In genomic region chr1:112703706-112704105, GRCh38 we compare ENCODE assay signal across 7 cellular contexts. TPM values are rescaled to one million over a fixed set of nuclear protein-coding genes. Genes with fewer than 3 reads are reported as not detected.
DNase-seq lines count a peak whose midpoint lies in the region; ATAC-seq and TF ChIP-seq lines count a peak whose summit lies in the region.

No MANE protein-coding gene starts in this region.

- 77% methylated on average over 8 of the region's 8 CpGs for WGBS in smooth muscle cell (ENCODE audit: low lambda C conversion rate)

- intact Hi-C loops in Calu3 (cut with micrococcal nuclease; ENCODE audit: unreplicated experiment), result loop anchor here (2.0 kb wide), 1 partner anchor 85 kb away; the partner anchor contains the start of genes CAPZA1 and ST7L

- BruUV-seq in Calu3 (replicated peaks; lab: Mats Ljungman, UMichigan), result TSS peak; percentile 26

- H3K4me3 ChIP-seq in RWPE2 (ENCODE audit: severe bottlenecking) (no peak overlapping the region), smooth muscle cell (no peak overlapping the region)

- H3K79me2 ChIP-seq in smooth muscle cell (ENCODE audit: low read depth), result peaks cover 29% of the 10 kb centered on the region

- CTCF ChIA-PET in Calu3 (lab: Charles Lee), result interaction anchor here (2.1 kb wide), 1 partner anchor 29 kb away, joined by 10 read pairs; the partner anchor contains the start of gene MOV10

- DNase-seq in Calu3, result no peak
- no peak for DNase-seq in RWPE2 (ENCODE audit: low spot score)
- DNase-seq in immature natural killer cell, result no peak
- DNase-seq in smooth muscle cell (lab: John Stamatoyannopoulos, UW; ENCODE audit: unreplicated experiment), result no peak
- DNase-seq in foreskin melanocyte, result no peak
- no peak for DNase-seq in T-helper 9 cell

- H3K4me1 Mint-ChIP-seq in Calu3 (ENCODE audit: low read depth, unreplicated experiment) (peaks cover 65% of the 10 kb centered on the region), immature natural killer cell (peaks cover 84 to 87% of the 10 kb centered on the region in 2 donors)

- ATAC-seq in RWPE2 (ENCODE audit: low read depth) (no peak), GM18909 (IDR thresholded peaks at IDR 0.05; ENCODE audit: poor library complexity, unreplicated experiment) (no peak)

- H3K36me3 Mint-ChIP-seq in Calu3 (ENCODE audit: insufficient read depth, unreplicated experiment) (peaks cover 86% of the 10 kb centered on the region), immature natural killer cell (peaks cover 0 to 22% (median 9%) of the 10 kb centered on the region in 3 donors)

- H2AFZ ChIP-seq in smooth muscle cell (ENCODE audit: low read depth), result no peak overlapping the region

- H3K4me1 ChIP-seq in RWPE2 (ENCODE audit: insufficient read depth, poor library complexity, severe bottlenecking), result peaks cover 38% of the 10 kb centered on the region
- H3K4me1 ChIP-seq in smooth muscle cell (ENCODE audit: low read depth), result peaks cover 40% of the 10 kb centered on the region

- H3K36me3 ChIP-seq in RWPE2 (ENCODE audit: low read depth) (peaks cover 55% of the 10 kb centered on the region), smooth muscle cell (ENCODE audit: low read depth) (no peaks in the 10 kb centered on the region)

- H3K4me2 ChIP-seq in smooth muscle cell, result peak overlapping the region; percentile 98

- H3K9me3 Mint-ChIP-seq in Calu3 (ENCODE audit: low read depth, unreplicated experiment) (no peaks in the 10 kb centered on the region), immature natural killer cell (no peaks in the 10 kb centered on the region)

- H3K27me3 ChIP-seq in RWPE2 (ENCODE audit: insufficient read depth, poor library complexity, severe bottlenecking) (no peaks in the 10 kb centered on the region), smooth muscle cell (ENCODE audit: low read depth) (no peaks in the 10 kb centered on the region)

- H3F3A ChIP-seq in smooth muscle cell (ENCODE audit: low read depth), result peaks cover 41% of the 10 kb centered on the region

- H3K27me3 Mint-ChIP-seq in Calu3 (ENCODE audit: unreplicated experiment) (no peaks in the 10 kb centered on the region), immature natural killer cell (ENCODE audit: low read depth in 3 of 3) (peaks cover 2 to 14% (median 12%) of the 10 kb centered on the region in 3 donors)

- H3K9ac ChIP-seq in smooth muscle cell (ENCODE audit: low read depth), result no peak overlapping the region

- H3K27ac ChIP-seq in RWPE2 (ENCODE audit: poor library complexity, severe bottlenecking) (peak overlapping the region; percentile 92), smooth muscle cell (ENCODE audit: low read depth) (peak overlapping the region; percentile 85)

- H3K4me3 Mint-ChIP-seq in Calu3 (ENCODE audit: low read depth, unreplicated experiment), result peak overlapping the region; percentile 97
- peak overlapping the region; percentile 88 to 99 (median 92) for H3K4me3 Mint-ChIP-seq in immature natural killer cell

- no peak for TF ChIP-seq CTCF in Calu3 (IDR thresholded peaks at IDR 0.05; ENCODE audit: unreplicated experiment)
- TF ChIP-seq CTCF in RWPE2 (IDR thresholded peaks at IDR 0.05; ENCODE audit: poor library complexity, severe bottlenecking), result no peak
- no peak for TF ChIP-seq CTCF in smooth muscle cell (IDR thresholded peaks at IDR 0.05; ENCODE audit: borderline replicate concordance, insufficient read depth, poor library complexity, severe bottlenecking)

- H3K9me3 ChIP-seq in RWPE2 (ENCODE audit: severe bottlenecking) (no peaks in the 10 kb centered on the region), smooth muscle cell (replicated peaks; ENCODE audit: low read depth) (no peaks in the 10 kb centered on the region)

- H4K20me1 ChIP-seq in smooth muscle cell (ENCODE audit: low read depth), result peaks cover 21% of the 10 kb centered on the region

- no peak overlapping the region for H3K27ac Mint-ChIP-seq in Calu3 (ENCODE audit: unreplicated experiment)
- H3K27ac Mint-ChIP-seq in immature natural killer cell, result peak overlapping the region; percentile 67 to 97 (median 94)

RNA-seq across cellular contexts. Expression of gene RHOC, which starts 3.2 kb away (rescaled TPM):
- total RNA-seq in Calu3 (2022), result 176 and 197 TPM in 2 replicates
- 100 to 1,000 TPM; 444 to 613 (median 572) TPM for polyA plus RNA-seq in immature natural killer cell
- total RNA-seq in smooth muscle cell, result 270 and 303 TPM in 2 replicates
- polyA plus RNA-seq in smooth muscle cell, result 518 and 596 TPM in 2 replicates

RNA-seq across cellular contexts. Expression of gene PPM1J, which starts 11.4 kb away (rescaled TPM):
- total RNA-seq in Calu3 (2022) (1.3 and 2.2 TPM in 2 replicates), smooth muscle cell (0.40 and 1.2 TPM in 2 replicates)
- polyA plus RNA-seq in immature natural killer cell (under 1 TPM in 1 of 3 donors, not detected in 2; 0.19 TPM), smooth muscle cell (4.7 and 5.2 TPM in 2 replicates)

RNA-seq across cellular contexts. Expression of gene MOV10, which starts 29.2 kb away (rescaled TPM):
- total RNA-seq in Calu3 (2022) (71.4 and 80.0 TPM in 2 replicates), smooth muscle cell (36.9 and 40.4 TPM in 2 replicates)
- polyA plus RNA-seq in immature natural killer cell (10 to 100 TPM; 20.6 to 52.7 (median 22.8) TPM), smooth muscle cell (56.8 and 60.6 TPM in 2 replicates)
